ENCODE assay signal across 18 cellular contexts in the genomic region with DNA sequence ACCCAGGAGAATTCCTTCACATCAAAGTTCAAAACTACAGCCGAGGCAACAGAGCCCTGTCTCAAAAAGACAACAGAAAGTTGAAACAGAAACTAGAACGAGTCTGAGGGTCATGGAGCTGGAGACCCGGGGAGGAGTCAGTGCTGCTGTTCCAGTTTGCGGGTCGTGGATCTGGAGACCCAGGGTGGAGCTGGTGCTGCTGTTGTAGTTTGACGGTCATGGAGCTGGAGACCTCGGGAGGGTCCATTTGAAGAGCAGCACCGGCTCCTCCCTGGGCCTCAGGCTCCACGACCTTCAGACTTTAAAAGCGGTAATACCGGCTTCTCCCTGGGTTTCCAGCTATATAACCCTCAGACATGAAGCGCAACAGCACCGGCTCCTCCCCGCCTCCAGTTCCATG. TPM values are rescaled to one million over a fixed set of nuclear protein-coding genes. Genes with fewer than 3 reads are reported as not detected.
DNase-seq lines count a peak whose midpoint lies in the region; ATAC-seq and TF ChIP-seq lines count a peak whose summit lies in the region.
"Had no signal": no experiment of that assay in that cellular context is flagged by ENCODE, and none has a peak within 500 bp of the region (broad histone marks: within the 10 kb centered on the region; RNA-seq: fewer than 3 reads in every experiment).

No MANE protein-coding gene starts in this region.

- H2AFZ ChIP-seq in OCI-LY3 (ENCODE audit: low read depth, low read length) = no peak overlapping the region
- H2AFZ ChIP-seq in OCI-LY7 (ENCODE audit: low read length) = no peak overlapping the region

- H3K36me3 ChIP-seq in OCI-LY3 (replicated peaks; ENCODE audit: low read depth, low read length) (no peaks in the 10 kb centered on the region), OCI-LY7 (ENCODE audit: insufficient read depth, low read length) (no peaks in the 10 kb centered on the region)

- H3K27ac ChIP-seq in OCI-LY3 (ENCODE audit: low read length) (no peak overlapping the region), OCI-LY7 (ENCODE audit: low read depth, low read length, poor library complexity, severe bottlenecking) (no peak overlapping the region)

- H3K79me2 ChIP-seq in OCI-LY3 (ENCODE audit: low read length) (no peaks in the 10 kb centered on the region), OCI-LY7 (ENCODE audit: insufficient read depth, low read depth, low read length) (no peaks in the 10 kb centered on the region)

- no TSS peak for BruUV-seq in OCI-LY7 (replicated peaks; lab: Mats Ljungman, UMichigan)

- H3K27me3 ChIP-seq in OCI-LY3 (ENCODE audit: low read depth, low read length) = peaks cover 33% of the 10 kb centered on the region

- intact Hi-C loops in left colon (cut with DNase I, micrococcal nuclease) (no loop called here), posterior vena cava (cut with DNase I) (no loop called here), OCI-LY7 (cut with micrococcal nuclease; ENCODE audit: unreplicated experiment) (no loop called here)

- H3K4me2 ChIP-seq in OCI-LY3 (ENCODE audit: low read length) = peak overlapping the region; percentile 4; the same call in 1 of the 2 replicates
- H3K4me2 ChIP-seq in OCI-LY7 (ENCODE audit: low read length) = no peak overlapping the region

- H3K9me2 ChIP-seq in OCI-LY7 (ENCODE audit: insufficient read depth, low read length) = no peaks in the 10 kb centered on the region

- H3K9ac ChIP-seq in OCI-LY3 (ENCODE audit: low read length) = no peak overlapping the region

- no peaks in the 10 kb centered on the region for H3K9me3 Mint-ChIP-seq in natural killer cell treated with Interleukin-12 subunit alpha and Interleukin-12 subunit beta and Interleukin-15 and Interleukin-18, amount 100 ng/mL, for 72 hours

- H3K9me3 ChIP-seq in OCI-LY3 (ENCODE audit: insufficient read depth, low read length) (peaks cover 5% of the 10 kb centered on the region), OCI-LY7 (ENCODE audit: low read length) (peaks cover 17% of the 10 kb centered on the region; the same call in 1 of the 2 replicates)

- H3K4me3 Mint-ChIP-seq in natural killer cell treated with Interleukin-12 subunit alpha and Interleukin-12 subunit beta and Interleukin-15 and Interleukin-18, amount 100 ng/mL, for 72 hours = no peak overlapping the region
- H3K4me3 Mint-ChIP-seq: CD4-positive, CD25-positive, alpha-beta regulatory T cell had no signal

- peaks cover 16 to 36% of the 10 kb centered on the region in 2 donors for H3K27me3 Mint-ChIP-seq in natural killer cell treated with Interleukin-12 subunit alpha and Interleukin-12 subunit beta and Interleukin-15 and Interleukin-18, amount 100 ng/mL, for 72 hours

- H3K4me1 ChIP-seq in OCI-LY3 (ENCODE audit: low read length) (no peaks in the 10 kb centered on the region), OCI-LY7 (ENCODE audit: insufficient read depth, low read length, poor library complexity, severe bottlenecking) (peaks cover 4% of the 10 kb centered on the region)

- POLR2A ChIA-PET in OCI-LY7 (lab: Charles Lee) = interaction anchor here (0.6 to 1.2 kb wide), 2 partner anchors 9 to 171 kb away, joined by 3 to 6 read pairs; no protein-coding TSS in a partner anchor

- H3K4me3 ChIP-seq in OCI-LY3 (ENCODE audit: low read length) (no peak overlapping the region), OCI-LY7 (ENCODE audit: low read depth, low read length, poor library complexity, severe bottlenecking) (no peak overlapping the region)

- CTCF ChIA-PET in OCI-LY7 (lab: Charles Lee; ENCODE audit: unreplicated experiment) = interaction anchor here (0.8 kb wide), 1 partner anchor 32 kb away, joined by 3 read pairs; no protein-coding TSS in a partner anchor

- H4K20me1 ChIP-seq in OCI-LY3 (ENCODE audit: insufficient read depth, low read length) (no peaks in the 10 kb centered on the region), OCI-LY7 (ENCODE audit: insufficient read depth, low read length) (no peaks in the 10 kb centered on the region)

- peak; percentile 34 for DNase-seq in ELF-1 (ENCODE audit: low read depth, low spot score)
- peak; percentile 57 to 71 for DNase-seq in left colon
- DNase-seq in posterior vena cava (ENCODE audit: low spot score) = peak; percentile 70
- DNase-seq in natural killer cell treated with Interleukin-12 subunit alpha and Interleukin-12 subunit beta and Interleukin-15 and Interleukin-18, amount 100 ng/mL, for 72 hours (ENCODE audit: low spot score) = no peak
- DNase-seq in RPMI8226 = no peak
- DNase-seq in OCI-LY7 (ENCODE audit: low spot score) = no peak
- DNase-seq: CD4-positive, CD25-positive, alpha-beta regulatory T cell; DMS53; MV-4-11; NCI-H1417 treated with DMSO at 0.1 percent for 48 hours; NCI-H2029 treated with DMSO at 0.1 percent for 48 hours; NCI-H2171 treated with DMSO at 0.1 percent for 48 hours; NCI-H748 treated with DMSO at 0.1 percent for 48 hours had no signal

- peak; percentile 92 for ATAC-seq in left colon
- no peak for ATAC-seq in natural killer cell treated with Interleukin-12 subunit alpha and Interleukin-12 subunit beta and Interleukin-15 and Interleukin-18, amount 100 ng/mL, for 72 hours
- ATAC-seq in GM18873 (IDR thresholded peaks at IDR 0.05; ENCODE audit: low FRiP score, unreplicated experiment) = no peak

- H3K27ac Mint-ChIP-seq in natural killer cell treated with Interleukin-12 subunit alpha and Interleukin-12 subunit beta and Interleukin-15 and Interleukin-18, amount 100 ng/mL, for 72 hours = no peak overlapping the region

- no peak for TF ChIP-seq CTCF in OCI-LY3 (IDR thresholded peaks at IDR 0.05; ENCODE audit: low read depth, low read length)
- no peak for TF ChIP-seq CTCF in OCI-LY7 (conservative IDR thresholded peaks at IDR 0.05; ENCODE audit: low read length)

- H3K4me1 Mint-ChIP-seq in natural killer cell treated with Interleukin-12 subunit alpha and Interleukin-12 subunit beta and Interleukin-15 and Interleukin-18, amount 100 ng/mL, for 72 hours (ENCODE audit: low read depth in 2 of 2) = peaks cover 4 to 5% of the 10 kb centered on the region in 2 donors

- no peaks in the 10 kb centered on the region for H3K36me3 Mint-ChIP-seq in natural killer cell treated with Interleukin-12 subunit alpha and Interleukin-12 subunit beta and Interleukin-15 and Interleukin-18, amount 100 ng/mL, for 72 hours
- H3K36me3 Mint-ChIP-seq: CD4-positive, CD25-positive, alpha-beta regulatory T cell had no signal

RNA-seq across cellular contexts. Expression of gene LCN15, which starts 13.0 kb away (rescaled TPM):
- total RNA-seq in left colon (10 to 100 TPM in 1 of 2 donors, 1 to 10 TPM in 1; 8.0 to 15.9 TPM), posterior vena cava (not detected), OCI-LY7 (2022) (not detected in 2 replicates)
- not detected for total RNA-seq in natural killer cell treated with Interleukin-12 subunit alpha and Interleukin-12 subunit beta and Interleukin-15 and Interleukin-18, amount 100 ng/mL, for 72 hours
- not detected in 2 replicates for total RNA-seq in OCI-LY7 (2014; rRNA removed; shearing (Covaris generic))
- total RNA-seq: CD4-positive, CD25-positive, alpha-beta regulatory T cell; H4; NCI-H460 had no signal

RNA-seq across cellular contexts. Expression of gene TMEM141, which starts 13.8 kb away (rescaled TPM):
- 100 to 1,000 TPM; 239 to 377 TPM for total RNA-seq in left colon
- total RNA-seq in posterior vena cava = 10 to 100 TPM; 28.1 to 33.9 TPM
- total RNA-seq in natural killer cell treated with Interleukin-12 subunit alpha and Interleukin-12 subunit beta and Interleukin-15 and Interleukin-18, amount 100 ng/mL, for 72 hours = 10 to 100 TPM; 31.9 to 50.5 TPM
- total RNA-seq in OCI-LY7 (2014; rRNA removed; shearing (Covaris generic)) = 61.9 and 70.2 TPM in 2 replicates
- 41.5 and 43.2 TPM in 2 replicates for total RNA-seq in OCI-LY7 (2022)

RNA-seq across cellular contexts. Expression of gene CCDC183, which starts 18.8 kb away (rescaled TPM):
- total RNA-seq in left colon (10 to 100 TPM; 20.6 to 35.1 TPM), posterior vena cava (under 1 TPM; 0.29 to 0.42 TPM), OCI-LY7 (2022) (0.44 and 0.88 TPM in 2 replicates)
- total RNA-seq in natural killer cell treated with Interleukin-12 subunit alpha and Interleukin-12 subunit beta and Interleukin-15 and Interleukin-18, amount 100 ng/mL, for 72 hours = under 1 TPM; 0.38 to 0.45 TPM
- 1.3 and 2.2 TPM in 2 replicates for total RNA-seq in OCI-LY7 (2014; rRNA removed; shearing (Covaris generic))
- total RNA-seq: H4 had no signal

RNA-seq across cellular contexts. Expression of gene LCN8, which starts 19.3 kb away (rescaled TPM):
- total RNA-seq in left colon = under 1 TPM in 1 of 2 donors, not detected in 1; 0.36 TPM
- total RNA-seq in posterior vena cava = not detected
- not detected for total RNA-seq in natural killer cell treated with Interleukin-12 subunit alpha and Interleukin-12 subunit beta and Interleukin-15 and Interleukin-18, amount 100 ng/mL, for 72 hours
- not detected in 2 replicates for total RNA-seq in OCI-LY7 (2014; rRNA removed; shearing (Covaris generic))
- total RNA-seq in OCI-LY7 (2022) = not detected in 2 replicates
- total RNA-seq: CD4-positive, CD25-positive, alpha-beta regulatory T cell; H4; NCI-H460; SK-MEL-5 had no signal

RNA-seq across cellular contexts. Expression of gene LCN6, which starts 29.0 kb away (rescaled TPM):
- total RNA-seq in left colon (1 to 10 TPM; 1.0 to 3.6 TPM), posterior vena cava (10 to 100 TPM; 22.8 to 36.9 TPM), OCI-LY7 (2022) (not detected in 2 replicates)
- total RNA-seq in natural killer cell treated with Interleukin-12 subunit alpha and Interleukin-12 subunit beta and Interleukin-15 and Interleukin-18, amount 100 ng/mL, for 72 hours = not detected
- not detected in 2 replicates for total RNA-seq in OCI-LY7 (2014; rRNA removed; shearing (Covaris generic))
- total RNA-seq: CD4-positive, CD25-positive, alpha-beta regulatory T cell; H4; NCI-H460; SK-MEL-5 had no signal

Comparison
In these comparisons a context has a peak if more than half of its experiments do, and no peak if none do; other contexts are left out.
1. DNase-seq: peak in ELF-1 (single experiment), left colon (2 of 2) and posterior vena cava (single experiment); none in natural killer cell treated with Interleukin-12 subunit alpha and Interleukin-12 subunit beta and Interleukin-15 and Interleukin-18, amount 100 ng/mL, for 72 hours (single experiment), RPMI8226 (single experiment) and OCI-LY7 (single experiment).
2. RNA of gene LCN15, which starts 13.0 kb away (total RNA-seq): 8.0 to 15.9 TPM in left colon; not detected in posterior vena cava, not detected in natural killer cell treated with Interleukin-12 subunit alpha and Interleukin-12 subunit beta and Interleukin-15 and Interleukin-18, amount 100 ng/mL, for 72 hours and not detected in OCI-LY7; every median in the first group is over 4 times any median in the second.
3. RNA of gene CCDC183, which starts 18.8 kb away (total RNA-seq): 20.6 to 35.1 TPM in left colon; 0.44 to 2.2 TPM in OCI-LY7, 0.38 to 0.45 TPM in natural killer cell treated with Interleukin-12 subunit alpha and Interleukin-12 subunit beta and Interleukin-15 and Interleukin-18, amount 100 ng/mL, for 72 hours and 0.29 to 0.42 TPM in posterior vena cava; every median in the first group is over 4 times any median in the second.